ENCODE assay signal across 8 cellular contexts in genomic region chr21:32727728-32728454, GRCh38.
DNase-seq lines count a peak whose midpoint lies in the region; ATAC-seq and TF ChIP-seq lines count a peak whose summit lies in the region.

Gene SYNJ1, minus strand, starts transcription at chr21:32728013. Its CDS starts 1,118 bp downstream, at chr21:32726895.

- no peak for TF ChIP-seq CTCF in choroid plexus epithelial cell (conservative IDR thresholded peaks at IDR 0.05; ENCODE audit: low read depth, low read length)

- H3K27ac ChIP-seq in BLaER1 (peak within 1 kb of the TSS; percentile 67), layer of hippocampus (ENCODE audit: low read depth, low read length) (peak within 1 kb of the TSS; percentile 86)

- H3K4me3 ChIP-seq in BLaER1 (peak within 1 kb of the TSS; percentile 90), choroid plexus epithelial cell (ENCODE audit: low read depth, low read length) (peak within 1 kb of the TSS; percentile 83)

- peak within 1 kb of the TSS; percentile 81 for H3K9ac ChIP-seq in BLaER1

- H3K9me3 ChIP-seq in BLaER1, result no peaks in the 10 kb centered on the region

- peaks cover 13% of the 10 kb centered on the region for H4K20me1 ChIP-seq in BLaER1

- DNase-seq in NCI-H524 treated with DMSO at 0.1 percent for 48 hours (lab: John Stamatoyannopoulos, UW) (peak; percentile 43), choroid plexus epithelial cell (ENCODE audit: low read depth) (peak; percentile 96)
- DNase-seq in activated CD4-positive, alpha-beta T cell treated with anti-CD3 and anti-CD28 coated beads for 4 hours, result peak; percentile 91 to 92
- DNase-seq in stimulated activated CD4-positive, alpha-beta T cell treated with anti-CD3 and anti-CD28 coated beads, Interleukin-1b, Interleukin-23, amount 100 ng/mL, for 24 hours (ENCODE audit: low read depth in 4 of 4, low spot score in 1 of 4), result peak; percentile 86 to 92 (median 90)

- H3K4me1 ChIP-seq in BLaER1, result peaks cover 21% of the 10 kb centered on the region

- peak within 1 kb of the TSS; percentile 90 for H3K4me2 ChIP-seq in BLaER1

- ATAC-seq in GM19324 (IDR thresholded peaks at IDR 0.05; ENCODE audit: low FRiP score, unreplicated experiment) (peak; percentile 94), HG03460 (IDR thresholded peaks at IDR 0.05; ENCODE audit: unreplicated experiment) (peak; percentile 91)

- H3K36me3 ChIP-seq in BLaER1, result peaks cover 13% of the 10 kb centered on the region

- H3K27me3 ChIP-seq in BLaER1, result no peaks in the 10 kb centered on the region
- no peaks in the 10 kb centered on the region for H3K27me3 ChIP-seq in layer of hippocampus (ENCODE audit: control insufficient read depth, insufficient read depth, low read length)

Comparison
In these comparisons a context has a peak if more than half of its experiments do, and no peak if none do; other contexts are left out.
1. Peak in every context shown above with its lines: DNase-seq, ATAC-seq, H3K4me3 ChIP-seq and H3K27ac ChIP-seq.
2. DNase-seq: peak in every context shown above with its lines; median percentile 96 in choroid plexus epithelial cell; 92 in activated CD4-positive, alpha-beta T cell treated with anti-CD3 and anti-CD28 coated beads for 4 hours; 90 in stimulated activated CD4-positive, alpha-beta T cell treated with anti-CD3 and anti-CD28 coated beads, Interleukin-1b, Interleukin-23, amount 100 ng/mL, for 24 hours; 43 in NCI-H524 treated with DMSO at 0.1 percent for 48 hours.